1 cellular context compared by ENCODE assay signal in the genomic region with DNA sequence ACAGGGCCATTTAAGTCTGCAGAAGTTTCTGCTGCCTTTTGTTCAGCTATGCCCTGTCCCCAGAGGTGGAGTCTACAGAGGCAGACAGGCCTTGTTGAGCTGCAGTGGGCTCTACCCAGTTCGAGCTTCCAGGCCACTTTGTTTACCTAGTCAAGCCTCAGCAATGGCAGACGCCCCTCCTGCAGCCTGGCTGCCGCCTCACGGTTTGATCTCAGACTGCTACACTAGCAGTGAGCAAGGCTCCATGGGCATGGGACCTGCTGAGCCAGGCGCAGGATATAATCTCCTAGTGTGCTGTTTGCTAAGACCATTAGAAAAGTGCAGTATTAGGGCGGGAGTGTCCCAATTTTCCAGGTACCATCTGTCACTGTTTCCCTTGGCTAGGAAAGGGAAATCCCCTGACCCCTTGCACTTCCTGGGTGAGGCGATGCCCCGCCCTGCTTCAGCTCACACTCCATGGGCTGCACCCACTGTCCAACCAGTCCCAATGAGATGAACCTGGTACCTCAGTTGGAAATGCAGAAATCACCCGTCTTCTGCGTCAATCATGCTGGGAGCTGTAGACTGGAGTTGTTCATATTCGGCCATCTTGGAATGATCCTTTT. TPM values are rescaled to one million over a fixed set of nuclear protein-coding genes. Genes with fewer than 3 reads are reported as not detected.
"Had no signal": no experiment of that assay in that cellular context is flagged by ENCODE, and none has a peak within 500 bp of the region (broad histone marks: within the 10 kb centered on the region; RNA-seq: fewer than 3 reads in every experiment).

No MANE protein-coding gene starts in this region.

RNA-seq across cellular contexts. Expression of a gene that starts 55.5 kb away (rescaled TPM):
- polyA plus RNA-seq: keratinocyte had no signal
